25 cellular contexts compared by ENCODE assay signal in the genomic region with DNA sequence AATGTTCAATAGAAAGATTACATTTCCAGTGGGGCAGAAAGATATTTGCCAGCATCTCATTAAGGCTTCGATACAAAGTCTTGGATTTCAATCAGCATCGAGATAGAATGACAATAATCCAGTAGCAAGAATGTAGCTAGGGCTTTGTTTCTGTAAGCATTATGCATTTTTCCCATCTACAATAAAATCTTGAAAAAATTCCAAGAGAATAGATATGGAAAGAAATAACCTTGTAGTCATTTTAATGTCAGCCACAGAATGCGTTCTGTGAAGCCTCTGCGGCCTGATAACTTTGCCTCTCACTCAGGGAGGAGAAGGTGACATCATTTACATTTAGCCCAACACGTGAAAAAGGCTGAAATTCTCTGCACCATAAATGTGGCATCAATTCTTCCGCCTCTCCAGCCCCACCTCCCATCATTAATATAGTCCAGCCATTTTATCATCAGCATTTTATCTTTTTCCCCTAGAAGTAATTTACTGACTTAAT. TPM values are rescaled to one million over a fixed set of nuclear protein-coding genes. Genes with fewer than 3 reads are reported as not detected.
A peak's percentile ranks its signal among the peaks of the same experiment; 100 is the strongest.
DNase-seq lines count a peak whose midpoint lies in the region; ATAC-seq, FAIRE-seq and TF ChIP-seq lines count a peak whose summit lies in the region.
"Had no signal": no experiment of that assay in that cellular context is flagged by ENCODE, and none has a peak within 500 bp of the region (broad histone marks: within the 10 kb centered on the region; RNA-seq: fewer than 3 reads in every experiment).

No MANE protein-coding gene starts in this region.

- no peaks in the 10 kb centered on the region for H3K4me1 ChIP-seq in endothelial cell of umbilical vein (ENCODE audit: control insufficient read depth, extremely low read depth, insufficient read depth, low read length)
- no peaks in the 10 kb centered on the region for H3K4me1 ChIP-seq in parathyroid adenoma
- H3K4me1 ChIP-seq: BE2C, SJSA1 had no signal

- H3K9me1 ChIP-seq in endothelial cell of umbilical vein (replicated peaks; ENCODE audit: control insufficient read depth, extremely low read depth, insufficient read depth, low read length), result no peaks in the 10 kb centered on the region

- H3K27ac ChIP-seq in endothelial cell of umbilical vein (ENCODE audit: insufficient read depth, low read depth, low read length) (no peak overlapping the region), parathyroid adenoma (no peak overlapping the region)
- H3K27ac ChIP-seq: PC-9, SJSA1 had no signal

- H3K9ac ChIP-seq in endothelial cell of umbilical vein (replicated peaks; ENCODE audit: extremely low read depth, insufficient read depth, low read length) (no peak overlapping the region), parathyroid adenoma (no peak overlapping the region)

- no peaks in the 10 kb centered on the region for H4K20me1 ChIP-seq in endothelial cell of umbilical vein (replicated peaks; ENCODE audit: control insufficient read depth, extremely low read depth, insufficient read depth, low read length)

- H3K27me3 ChIP-seq in endothelial cell of umbilical vein (ENCODE audit: control insufficient read depth in 2 of 2, insufficient read depth in 2 of 2, low read length in 2 of 2), result peaks cover 5 to 15% of the 10 kb centered on the region in 2 experiments
- no peaks in the 10 kb centered on the region for H3K27me3 ChIP-seq in parathyroid adenoma (ENCODE audit: control insufficient read depth, insufficient read depth, low read length)

- H3K9me3 ChIP-seq in endothelial cell of umbilical vein (replicated peaks; ENCODE audit: control insufficient read depth, insufficient read depth, low read length), result no peaks in the 10 kb centered on the region
- no peaks in the 10 kb centered on the region for H3K9me3 ChIP-seq in parathyroid adenoma (ENCODE audit: control insufficient read depth, low read length)
- H3K9me3 ChIP-seq: BE2C, SJSA1 had no signal

- no peak for ATAC-seq in HG02588 (IDR thresholded peaks at IDR 0.05; ENCODE audit: unreplicated experiment)
- ATAC-seq in Right ventricle myocardium inferior, result no peak
- ATAC-seq: K562 had no signal

- H2AFZ ChIP-seq in endothelial cell of umbilical vein (ENCODE audit: low read depth, low read length), result no peak overlapping the region
- H2AFZ ChIP-seq in parathyroid adenoma, result peak overlapping the region; percentile 20
- H2AFZ ChIP-seq: PC-9 had no signal

- FAIRE-seq in endothelial cell of umbilical vein (lab: Jason Lieb, UNC), result peak; percentile 26
- FAIRE-seq: GM12891, H54, HTR-8/SVneo, K562 had no signal

- no peak for TF ChIP-seq POLR2A in endothelial cell of umbilical vein (IDR thresholded peaks at IDR 0.05; ENCODE audit: low read depth, low read length)

- CTCF ChIA-PET in endothelial cell of umbilical vein (lab: Charles Lee), result interaction anchor here (1.5 kb wide), 1 partner anchor 13 kb away, joined by 8 read pairs; no protein-coding TSS in a partner anchor

- intact Hi-C loops in endothelial cell of umbilical vein (cut with micrococcal nuclease) (no loop called here), Right ventricle myocardium inferior (cut with DNase I) (no loop called here)

- H3K4me3 ChIP-seq in endothelial cell of umbilical vein (replicated peaks in 1 of 3; ENCODE audit: insufficient read depth in 1 of 3, low read depth in 1 of 3, low read length in 3 of 3) (no peak overlapping the region), parathyroid adenoma (ENCODE audit: low read depth, low read length) (no peak overlapping the region)
- H3K4me3 ChIP-seq: K562, PC-9, SJSA1 had no signal

- BruUV-seq in endothelial cell of umbilical vein (replicated peaks; lab: Mats Ljungman, UMichigan), result no TSS peak

- TF ChIP-seq CTCF in endothelial cell of umbilical vein (IDR thresholded peaks at IDR 0.05; ENCODE audit: extremely low read depth in 1 of 2, insufficient read depth in 1 of 2, low read depth in 1 of 2, low read length in 2 of 2) (no peak), parathyroid adenoma (IDR thresholded peaks at IDR 0.05) (no peak)

- DNase-seq in NCI-H1930 (lab: John Stamatoyannopoulos, UW) (peak; percentile 57 to 58), endothelial cell of umbilical vein (ENCODE audit: low read depth, low spot score) (no peak), NCI-H2081 (lab: John Stamatoyannopoulos, UW) (no peak), Right ventricle myocardium inferior (ENCODE audit: missing footprints) (no peak)
- DNase-seq in activated CD4-positive, alpha-beta T cell treated with anti-CD3 and anti-CD28 coated beads, Interleukin-2, amount 50 U/mL, for 48 hours, result no peak
- DNase-seq: BE2C; Calu3; CD8-positive, alpha-beta memory T cell; DMS79 treated with DMSO at 0.1 percent for 48 hours; GF-D8; Kasumi-1; NCI-H1092 treated with DMSO at 0.1 percent for 48 hours; NCI-H1436; NCI-H187 treated with DMSO at 0.1 percent for 48 hours; NCI-H446 treated with DMSO at 0.1 percent for 48 hours; NCI-H526; PC-9; Right ventricle myocardium superior had no signal

- H3K36me3 ChIP-seq in endothelial cell of umbilical vein (ENCODE audit: control insufficient read depth in 2 of 2, extremely low read depth in 1 of 2, insufficient read depth in 2 of 2, low read length in 2 of 2) (no peaks in the 10 kb centered on the region), parathyroid adenoma (ENCODE audit: control insufficient read depth, insufficient read depth, low read length) (no peaks in the 10 kb centered on the region)
- H3K36me3 ChIP-seq: BE2C, SJSA1 had no signal

- dilution Hi-C loops in endothelial cell of umbilical vein (cut with MboI; ENCODE audit: extremely low pct_ligation_motif_present, low sequenced_read_pairs), result no loop called here

- H3K4me2 ChIP-seq in endothelial cell of umbilical vein (ENCODE audit: insufficient read depth, low read length), result no peak overlapping the region
- H3K4me2 ChIP-seq in parathyroid adenoma (ENCODE audit: low read length), result no peak overlapping the region
- H3K4me2 ChIP-seq: PC-9 had no signal

- POLR2A ChIA-PET in endothelial cell of umbilical vein (lab: Charles Lee), result no interaction called here

- no peaks in the 10 kb centered on the region for H3K79me2 ChIP-seq in endothelial cell of umbilical vein (ENCODE audit: control insufficient read depth, insufficient read depth, low read length)
- H3K79me2 ChIP-seq in parathyroid adenoma, result no peaks in the 10 kb centered on the region

TF ChIP-seq in endothelial cell of umbilical vein, 7 proteins besides CTCF, POLR2A, EP300 and RAD21:
- TF ChIP-seq MYC (IDR thresholded peaks at IDR 0.05; ENCODE audit: low read depth, low read length) (no peak), GATA2 (IDR thresholded peaks at IDR 0.05; ENCODE audit: insufficient read depth, insufficient read length, low read depth, low read length) (no peak), FOS (IDR thresholded peaks at IDR 0.05; ENCODE audit: borderline replicate concordance, insufficient read depth, low read length) (no peak), EZH2 (IDR thresholded peaks at IDR 0.05; ENCODE audit: borderline replicate concordance, low read depth, low read length, severe bottlenecking) (no peak), JUN (IDR thresholded peaks at IDR 0.05; ENCODE audit: borderline replicate concordance, insufficient read depth, insufficient read length, low read depth) (no peak), POLR2AphosphoS5 (IDR thresholded peaks at IDR 0.05; ENCODE audit: insufficient read depth, low read depth, low read length) (no peak)
- TF ChIP-seq, protein P1, sequence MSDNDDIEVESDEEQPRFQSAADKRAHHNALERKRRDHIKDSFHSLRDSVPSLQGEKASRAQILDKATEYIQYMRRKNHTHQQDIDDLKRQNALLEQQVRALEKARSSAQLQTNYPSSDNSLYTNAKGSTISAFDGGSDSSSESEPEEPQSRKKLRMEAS (IDR thresholded peaks at IDR 0.05; ENCODE audit: insufficient read depth, insufficient read length), result no peak

RNA-seq across cellular contexts. Expression of a gene that starts 19.1 kb away (rescaled TPM):
- total RNA-seq in endothelial cell of umbilical vein, result 138 and 144 TPM in 2 replicates
- 93.4 and 131 TPM in 2 replicates for polyA plus RNA-seq in endothelial cell of umbilical vein
- polyA plus RNA-seq in endothelial cell of umbilical vein (2011; cell fraction: cytosol; rRNA removed), result 122 and 129 TPM in 2 replicates
- 111 and 148 TPM in 2 replicates for polyA plus RNA-seq in endothelial cell of umbilical vein (2011; cell fraction: nucleus; rRNA removed)
- 148 and 150 TPM in 2 replicates for polyA plus RNA-seq in endothelial cell of umbilical vein (2012)
- 186 and 195 TPM in 2 replicates for polyA minus RNA-seq in endothelial cell of umbilical vein
- polyA minus RNA-seq in endothelial cell of umbilical vein (2011; cell fraction: cytosol; rRNA and poly(A)+ RNA removed), result 13.1 TPM
- polyA minus RNA-seq in endothelial cell of umbilical vein (2011; cell fraction: nucleus; rRNA and poly(A)+ RNA removed), result 175 and 203 TPM in 2 replicates
- total RNA-seq in Right ventricle myocardium inferior, result 73.5 TPM

Comparison
In these comparisons a context has a peak if more than half of its experiments do, and no peak if none do; other contexts are left out.
1. DNase-seq: peak in NCI-H1930 (2 of 2); none in endothelial cell of umbilical vein (single experiment), NCI-H2081 (0 of 2), Right ventricle myocardium inferior (single experiment) and activated CD4-positive, alpha-beta T cell treated with anti-CD3 and anti-CD28 coated beads, Interleukin-2, amount 50 U/mL, for 48 hours (0 of 2).